Comparison of ENCODE assay signal across 8 cellular contexts in the genomic region with DNA sequence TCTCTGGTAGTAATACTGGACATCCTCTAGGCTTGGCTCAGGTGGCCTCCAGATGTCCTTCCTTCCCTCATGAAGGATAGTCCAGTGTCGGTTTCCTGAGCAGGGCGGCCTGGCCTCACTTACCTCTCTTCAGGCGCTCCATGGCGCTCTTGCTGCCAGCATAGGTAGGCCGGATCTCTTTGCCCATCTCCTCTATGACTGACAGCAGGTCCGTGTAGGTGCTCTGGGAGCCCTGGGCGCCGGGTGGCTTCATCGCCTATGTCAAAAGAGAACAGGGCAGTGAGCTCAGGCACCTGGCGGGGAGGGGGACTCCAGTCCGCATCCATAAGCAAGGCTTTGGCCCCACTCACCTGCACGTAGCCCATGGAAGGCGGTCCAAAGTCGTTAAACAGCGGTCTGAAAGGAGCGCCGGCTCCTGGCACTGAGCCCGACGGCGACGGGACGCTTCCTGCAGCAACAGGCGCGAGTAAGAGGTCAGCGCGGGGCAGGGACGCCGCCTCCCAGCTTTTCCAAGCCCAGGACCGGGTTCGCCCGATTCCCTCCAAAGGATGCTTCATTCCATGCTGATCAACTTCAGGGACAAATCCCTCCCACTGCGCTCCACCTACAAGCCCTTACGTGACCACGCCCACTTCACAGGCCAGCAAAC. TPM values are rescaled to one million over a fixed set of nuclear protein-coding genes. Genes with fewer than 3 reads are reported as not detected.
A peak's percentile ranks its signal among the peaks of the same experiment; 100 is the strongest.
DNase-seq lines count a peak whose midpoint lies in the region; ATAC-seq, FAIRE-seq and TF ChIP-seq lines count a peak whose summit lies in the region.

No MANE protein-coding gene starts in this region.

- CTCF ChIA-PET in endothelial cell of umbilical vein (lab: Charles Lee), result interaction anchor here (1.0 kb wide), 1 partner anchor 106 kb away, joined by 3 read pairs; a partner anchor contains a TSS

- ATAC-seq in GM23338 (peak; percentile 13), aorta (ENCODE audit: low FRiP score) (peak; percentile 16), HG03139 (IDR thresholded peaks at IDR 0.05; ENCODE audit: unreplicated experiment) (no peak), HG03108 (IDR thresholded peaks at IDR 0.05; ENCODE audit: unreplicated experiment) (no peak)

- POLR2A ChIA-PET in endothelial cell of umbilical vein (lab: Charles Lee), result interaction anchor here (0.6 kb wide), 1 partner anchor 137 kb away, joined by 4 read pairs; no protein-coding TSS in a partner anchor

- no peaks in the 10 kb centered on the region for H3K9me2 ChIP-seq in GM23338 (ENCODE audit: insufficient read depth)

- H3K9me1 ChIP-seq in endothelial cell of umbilical vein (replicated peaks; ENCODE audit: control insufficient read depth, extremely low read depth, insufficient read depth, low read length), result no peaks in the 10 kb centered on the region

- H3K27me3 Mint-ChIP-seq in GM23338 (ENCODE audit: insufficient read depth, low read depth, poor library complexity), result peaks cover 18% of the 10 kb centered on the region

- H3K27me3 ChIP-seq in GM23338 (ENCODE audit: insufficient read depth) (no peaks in the 10 kb centered on the region; the same call in 1 of the 2 replicates), endothelial cell of umbilical vein (ENCODE audit: control insufficient read depth in 2 of 2, insufficient read depth in 2 of 2, low read length in 2 of 2) (no peaks in the 10 kb centered on the region), muscle layer of colon (ENCODE audit: control insufficient read depth in 1 of 2, insufficient read depth in 2 of 2, low read length in 2 of 2) (peaks cover 14 to 29% of the 10 kb centered on the region in 2 donors), aorta (ENCODE audit: control insufficient read depth in 1 of 2, insufficient read depth in 2 of 2, low read length in 1 of 2) (no peaks in the 10 kb centered on the region)

- H3K4me3 ChIP-seq in GM23338 (peak overlapping the region; percentile 86), SK-N-MC (peak overlapping the region; percentile 96), endothelial cell of umbilical vein (replicated peaks in 1 of 3; ENCODE audit: insufficient read depth in 1 of 3, low read depth in 1 of 3, low read length in 3 of 3) (peak overlapping the region; percentile 39 to 54 (median 53)), muscle layer of colon (ENCODE audit: low read depth in 1 of 2, low read length in 2 of 2) (peak overlapping the region; percentile 72 to 97), aorta (ENCODE audit: low read length in 2 of 2) (peak overlapping the region; percentile 20 to 33)

- intact Hi-C loops in endothelial cell of umbilical vein (cut with micrococcal nuclease), result loop anchor here (10.0 kb wide), 1 partner anchor 243 kb away; a partner anchor contains a TSS
- intact Hi-C loops in aorta (cut with DNase I), result loop anchor here (5.0 to 10.0 kb wide), 6 partner anchors 40 to 155 kb away; a partner anchor contains a TSS

- DNase-seq in AG08395 (ENCODE audit: low spot score) (peak; percentile 32), GM23338 (ENCODE audit: low spot score) (peak; percentile 93), SK-N-MC (ENCODE audit: low read depth, low spot score) (no peak), endothelial cell of umbilical vein (ENCODE audit: low read depth, low spot score) (no peak), aorta (peak; percentile 86 to 91)

- peak overlapping the region; percentile 73 for H3K4me3 Mint-ChIP-seq in GM23338

- peak overlapping the region; percentile 69; the same call in 1 of the 2 replicates for H2AFZ ChIP-seq in GM23338
- H2AFZ ChIP-seq in endothelial cell of umbilical vein (ENCODE audit: low read depth, low read length), result peak overlapping the region; percentile 71

- H3K9me3 ChIP-seq in SK-N-MC (ENCODE audit: low read depth, low read length) (no peaks in the 10 kb centered on the region), endothelial cell of umbilical vein (replicated peaks; ENCODE audit: control insufficient read depth, insufficient read depth, low read length) (no peaks in the 10 kb centered on the region), muscle layer of colon (ENCODE audit: low read length) (no peaks in the 10 kb centered on the region), aorta (ENCODE audit: control insufficient read depth, low read length) (no peaks in the 10 kb centered on the region)

- peaks cover 16% of the 10 kb centered on the region; the same call in 1 of the 2 replicates for H3F3A ChIP-seq in GM23338 (replicated peaks; ENCODE audit: low read depth)

- peak overlapping the region; percentile 67 for H3K27ac Mint-ChIP-seq in GM23338

- dilution Hi-C loops in endothelial cell of umbilical vein (cut with MboI; ENCODE audit: extremely low pct_ligation_motif_present, low sequenced_read_pairs), result no loop called here

- TF ChIP-seq CTCF in GM23338 (conservative IDR thresholded peaks at IDR 0.05; ENCODE audit: low read depth in 2 of 2) (no peak), endothelial cell of umbilical vein (IDR thresholded peaks at IDR 0.05; ENCODE audit: extremely low read depth in 1 of 2, insufficient read depth in 1 of 2, low read depth in 1 of 2, low read length in 2 of 2) (no peak)

- peaks cover 27% of the 10 kb centered on the region for H3K4me1 ChIP-seq in GM23338 (ENCODE audit: insufficient read depth)
- peaks cover 36% of the 10 kb centered on the region for H3K4me1 ChIP-seq in endothelial cell of umbilical vein (ENCODE audit: control insufficient read depth, extremely low read depth, insufficient read depth, low read length)
- H3K4me1 ChIP-seq in muscle layer of colon (ENCODE audit: insufficient read depth, low read length), result peaks cover 33% of the 10 kb centered on the region
- H3K4me1 ChIP-seq in aorta (ENCODE audit: control insufficient read depth in 1 of 2, insufficient read depth in 2 of 2, low read length in 2 of 2), result no peaks in the 10 kb centered on the region

- H3K79me2 ChIP-seq in GM23338 (replicated peaks; ENCODE audit: insufficient read depth) (peaks cover 5% of the 10 kb centered on the region; the same call in 1 of the 2 replicates), endothelial cell of umbilical vein (ENCODE audit: control insufficient read depth, insufficient read depth, low read length) (peaks cover 11% of the 10 kb centered on the region)

- H3K9ac ChIP-seq in SK-N-MC (ENCODE audit: insufficient read length) (peak overlapping the region; percentile 47), endothelial cell of umbilical vein (replicated peaks; ENCODE audit: extremely low read depth, insufficient read depth, low read length) (peak overlapping the region; percentile 40), muscle layer of colon (ENCODE audit: low read length) (peak overlapping the region; percentile 15)

- H3K4me1 Mint-ChIP-seq in GM23338, result peaks cover 26% of the 10 kb centered on the region

- peaks cover 3% of the 10 kb centered on the region; the same call in 1 of the 3 replicates for H3K9me3 Mint-ChIP-seq in GM23338

- H3K36me3 ChIP-seq in GM23338 (ENCODE audit: insufficient read depth) (no peaks in the 10 kb centered on the region), SK-N-MC (ENCODE audit: insufficient read depth, low read length) (no peaks in the 10 kb centered on the region), endothelial cell of umbilical vein (ENCODE audit: control insufficient read depth in 2 of 2, extremely low read depth in 1 of 2, insufficient read depth in 2 of 2, low read length in 2 of 2) (peaks cover 0 to 4% of the 10 kb centered on the region in 2 experiments), muscle layer of colon (ENCODE audit: insufficient read depth, low read length) (no peaks in the 10 kb centered on the region), aorta (ENCODE audit: control insufficient read depth in 1 of 2, insufficient read depth in 2 of 2, low read length in 1 of 2) (no peaks in the 10 kb centered on the region)

- H3K27ac ChIP-seq in GM23338 (ENCODE audit: low read depth), result peak overlapping the region; percentile 92
- H3K27ac ChIP-seq in SK-N-MC, result no peak overlapping the region
- peak overlapping the region; percentile 42 for H3K27ac ChIP-seq in endothelial cell of umbilical vein (ENCODE audit: insufficient read depth, low read depth, low read length)
- H3K27ac ChIP-seq in muscle layer of colon (ENCODE audit: low read depth, low read length), result peak overlapping the region; percentile 74
- H3K27ac ChIP-seq in aorta (ENCODE audit: low read depth in 1 of 2, low read length in 2 of 2), result peak overlapping the region in 1 of 2 donors; percentile 74

- H4K20me1 ChIP-seq in GM23338 (replicated peaks; ENCODE audit: insufficient read depth) (peaks cover 15% of the 10 kb centered on the region), endothelial cell of umbilical vein (replicated peaks; ENCODE audit: control insufficient read depth, extremely low read depth, insufficient read depth, low read length) (no peaks in the 10 kb centered on the region)

- no peak for TF ChIP-seq POLR2A in endothelial cell of umbilical vein (IDR thresholded peaks at IDR 0.05; ENCODE audit: low read depth, low read length)

- FAIRE-seq in endothelial cell of umbilical vein (lab: Jason Lieb, UNC), result no peak

- BruUV-seq in endothelial cell of umbilical vein (replicated peaks; lab: Mats Ljungman, UMichigan), result TSS peak; percentile 73

- H3K4me2 ChIP-seq in GM23338 (peak overlapping the region; percentile 94), endothelial cell of umbilical vein (ENCODE audit: insufficient read depth, low read length) (peak overlapping the region; percentile 58)

- 23 to 24% methylated on average over 34 of the region's 34 CpGs for WGBS in aorta, 2 donors

- H3K36me3 Mint-ChIP-seq in GM23338 (ENCODE audit: low read depth), result peaks cover 7% of the 10 kb centered on the region

RNA-seq across cellular contexts. Expression of a gene that starts 0.6 kb away (rescaled TPM):
- 39.8 and 48.6 TPM in 2 replicates for total RNA-seq in GM23338 (2014; rRNA removed; shearing (Covaris generic))
- polyA plus RNA-seq in GM23338 (2016; fragmentation: Nextera tagmentation; extraction: Ambion mirVana), result 120 and 128 TPM in 2 replicates
- total RNA-seq in endothelial cell of umbilical vein, result 81.2 and 97.0 TPM in 2 replicates
- 143 and 191 TPM in 2 replicates for polyA plus RNA-seq in endothelial cell of umbilical vein
- 88.0 and 122 TPM in 2 replicates for polyA plus RNA-seq in endothelial cell of umbilical vein (2011; cell fraction: cytosol; rRNA removed)
- polyA plus RNA-seq in endothelial cell of umbilical vein (2011; cell fraction: nucleus; rRNA removed), result 63.9 and 66.0 TPM in 2 replicates
- polyA plus RNA-seq in endothelial cell of umbilical vein (2012), result 46.8 and 73.3 TPM in 2 replicates
- 29.1 and 43.2 TPM in 2 replicates for polyA minus RNA-seq in endothelial cell of umbilical vein
- 66.5 TPM for polyA minus RNA-seq in endothelial cell of umbilical vein (2011; cell fraction: cytosol; rRNA and poly(A)+ RNA removed)
- polyA minus RNA-seq in endothelial cell of umbilical vein (2011; cell fraction: nucleus; rRNA and poly(A)+ RNA removed), result 26.2 and 27.3 TPM in 2 replicates
- total RNA-seq in aorta, result 10 to 100 TPM; 40.8 to 65.6 TPM
- polyA plus RNA-seq in aorta, result 100 to 1,000 TPM in 1 of 2 donors, 10 to 100 TPM in 1; 87.3 to 105 TPM

RNA-seq across cellular contexts. Expression of a gene that starts 2.2 kb away (rescaled TPM):
- total RNA-seq in GM23338 (2014; rRNA removed; shearing (Covaris generic)), result 46.8 and 57.1 TPM in 2 replicates
- polyA plus RNA-seq in GM23338 (2016; fragmentation: Nextera tagmentation; extraction: Ambion mirVana) (8.7 and 9.1 TPM in 2 replicates), endothelial cell of umbilical vein (16.5 and 25.2 TPM in 2 replicates), aorta (10 to 100 TPM; 11.8 to 22.5 TPM)
- total RNA-seq in endothelial cell of umbilical vein (26.4 and 50.9 TPM in 2 replicates), aorta (10 to 100 TPM; 40.5 to 48.8 TPM)
- polyA plus RNA-seq in endothelial cell of umbilical vein (2011; cell fraction: cytosol; rRNA removed), result 8.9 and 12.8 TPM in 2 replicates
- 38.2 and 38.7 TPM in 2 replicates for polyA plus RNA-seq in endothelial cell of umbilical vein (2011; cell fraction: nucleus; rRNA removed)
- 16.0 and 21.5 TPM in 2 replicates for polyA plus RNA-seq in endothelial cell of umbilical vein (2012)
- 11.1 and 18.5 TPM in 2 replicates for polyA minus RNA-seq in endothelial cell of umbilical vein
- 76.5 TPM for polyA minus RNA-seq in endothelial cell of umbilical vein (2011; cell fraction: cytosol; rRNA and poly(A)+ RNA removed)
- polyA minus RNA-seq in endothelial cell of umbilical vein (2011; cell fraction: nucleus; rRNA and poly(A)+ RNA removed), result 10.0 and 12.0 TPM in 2 replicates

RNA-seq across cellular contexts. Expression of a gene that starts 15.9 kb away (rescaled TPM):
- not detected in 2 replicates for total RNA-seq in GM23338 (2014; rRNA removed; shearing (Covaris generic))
- not detected in 2 replicates for polyA plus RNA-seq in GM23338 (2016; fragmentation: Nextera tagmentation; extraction: Ambion mirVana)
- total RNA-seq in endothelial cell of umbilical vein, result not detected in 2 replicates
- not detected in 2 replicates for polyA plus RNA-seq in endothelial cell of umbilical vein
- polyA plus RNA-seq in endothelial cell of umbilical vein (2011; cell fraction: cytosol; rRNA removed), result not detected in 2 replicates
- not detected in 2 replicates for polyA plus RNA-seq in endothelial cell of umbilical vein (2011; cell fraction: nucleus; rRNA removed)
- polyA plus RNA-seq in endothelial cell of umbilical vein (2012), result not detected in 2 replicates
- polyA minus RNA-seq in endothelial cell of umbilical vein, result not detected in 2 replicates
- not detected for polyA minus RNA-seq in endothelial cell of umbilical vein (2011; cell fraction: cytosol; rRNA and poly(A)+ RNA removed)
- not detected in 2 replicates for polyA minus RNA-seq in endothelial cell of umbilical vein (2011; cell fraction: nucleus; rRNA and poly(A)+ RNA removed)
- not detected for total RNA-seq in aorta
- not detected for polyA plus RNA-seq in aorta

RNA-seq across cellular contexts. Expression of a gene that starts 24.5 kb away (rescaled TPM):
- total RNA-seq in GM23338 (2014; rRNA removed; shearing (Covaris generic)), result 22.1 and 29.1 TPM in 2 replicates
- 32.1 and 33.3 TPM in 2 replicates for polyA plus RNA-seq in GM23338 (2016; fragmentation: Nextera tagmentation; extraction: Ambion mirVana)
- total RNA-seq in endothelial cell of umbilical vein, result 46.3 and 46.5 TPM in 2 replicates
- polyA plus RNA-seq in endothelial cell of umbilical vein, result 114 and 130 TPM in 2 replicates
- 96.3 and 116 TPM in 2 replicates for polyA plus RNA-seq in endothelial cell of umbilical vein (2011; cell fraction: cytosol; rRNA removed)
- polyA plus RNA-seq in endothelial cell of umbilical vein (2011; cell fraction: nucleus; rRNA removed), result 47.5 and 54.7 TPM in 2 replicates
- 41.7 and 70.3 TPM in 2 replicates for polyA plus RNA-seq in endothelial cell of umbilical vein (2012)
- 36.3 and 37.4 TPM in 2 replicates for polyA minus RNA-seq in endothelial cell of umbilical vein
- 66.7 TPM for polyA minus RNA-seq in endothelial cell of umbilical vein (2011; cell fraction: cytosol; rRNA and poly(A)+ RNA removed)
- 8.5 and 15.0 TPM in 2 replicates for polyA minus RNA-seq in endothelial cell of umbilical vein (2011; cell fraction: nucleus; rRNA and poly(A)+ RNA removed)
- total RNA-seq in aorta, result 10 to 100 TPM; 61.2 to 63.1 TPM
- polyA plus RNA-seq in aorta, result 100 to 1,000 TPM; 105 to 141 TPM

RNA-seq across cellular contexts. Expression of a gene that starts 38.3 kb away (rescaled TPM):
- total RNA-seq in GM23338 (2014; rRNA removed; shearing (Covaris generic)), result 61.4 and 101 TPM in 2 replicates
- polyA plus RNA-seq in GM23338 (2016; fragmentation: Nextera tagmentation; extraction: Ambion mirVana) (64.7 and 69.2 TPM in 2 replicates), endothelial cell of umbilical vein (207 and 213 TPM in 2 replicates), aorta (10 to 100 TPM; 20.0 to 63.2 TPM)
- total RNA-seq in endothelial cell of umbilical vein (33.4 and 41.6 TPM in 2 replicates), aorta (10 to 100 TPM; 34.1 to 37.6 TPM)
- polyA plus RNA-seq in endothelial cell of umbilical vein (2011; cell fraction: cytosol; rRNA removed), result 64.6 and 78.8 TPM in 2 replicates
- 39.9 and 47.6 TPM in 2 replicates for polyA plus RNA-seq in endothelial cell of umbilical vein (2011; cell fraction: nucleus; rRNA removed)
- polyA plus RNA-seq in endothelial cell of umbilical vein (2012), result 20.8 and 34.4 TPM in 2 replicates
- polyA minus RNA-seq in endothelial cell of umbilical vein, result 8.6 and 14.8 TPM in 2 replicates
- polyA minus RNA-seq in endothelial cell of umbilical vein (2011; cell fraction: cytosol; rRNA and poly(A)+ RNA removed), result 9.0 TPM
- polyA minus RNA-seq in endothelial cell of umbilical vein (2011; cell fraction: nucleus; rRNA and poly(A)+ RNA removed), result 9.4 and 9.9 TPM in 2 replicates

Comparison
In these comparisons a context has a peak if more than half of its experiments do, and no peak if none do; other contexts are left out.
1. DNase-seq: peak in AG08395 (single experiment), GM23338 (single experiment) and aorta (2 of 2); none in SK-N-MC (single experiment) and endothelial cell of umbilical vein (single experiment).
2. ATAC-seq: peak in GM23338 (single experiment) and aorta (single experiment); none in HG03139 (single experiment) and HG03108 (single experiment).
3. H3K4me3 ChIP-seq: peak in every context shown above with its lines; median percentile 96 in SK-N-MC; 86 in GM23338; 84 in muscle layer of colon; 53 in endothelial cell of umbilical vein; 26 in aorta.
4. Peak in every context shown above with its lines, with median percentiles within 50 percentile points of each other: H3K9ac ChIP-seq.